9 cellular contexts compared by ENCODE assay signal in the genomic region with DNA sequence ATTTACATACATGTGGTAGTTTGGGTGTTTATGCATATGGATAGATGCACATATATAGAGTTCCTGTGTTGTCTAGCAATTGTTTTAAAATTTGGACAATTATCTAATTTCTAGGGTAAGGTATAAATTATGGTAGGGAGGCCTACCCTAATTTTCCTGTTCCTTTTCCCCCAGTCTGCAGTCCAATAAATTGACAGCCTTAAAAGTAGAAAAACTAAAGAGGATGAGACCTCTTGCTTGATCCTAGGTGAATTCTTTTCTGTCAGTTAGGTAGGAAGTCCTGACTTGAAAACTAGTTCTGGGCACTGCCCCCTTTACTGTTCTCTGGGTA. TPM values are rescaled to one million over a fixed set of nuclear protein-coding genes. Genes with fewer than 3 reads are reported as not detected.
DNase-seq lines count a peak whose midpoint lies in the region; ATAC-seq, FAIRE-seq and TF ChIP-seq lines count a peak whose summit lies in the region.
"Had no signal": no experiment of that assay in that cellular context is flagged by ENCODE, and none has a peak within 500 bp of the region (broad histone marks: within the 10 kb centered on the region; RNA-seq: fewer than 3 reads in every experiment).

No MANE protein-coding gene starts in this region.

- H3K4me3 ChIP-seq in A549 (no peak overlapping the region; the same call in 2 of the 3 replicates), HUES6 (ENCODE audit: low read depth, low read length) (peak overlapping the region; percentile 51)

- DNase-seq in A549 (ENCODE audit: low read depth in 1 of 2, low spot score in 1 of 2): no peak
- no peak for DNase-seq in caudate nucleus (lab: John Stamatoyannopoulos, UW)
- DNase-seq in nephron progenitor cell: no peak
- no peak for DNase-seq in RKO (ENCODE audit: low spot score)
- no peak for DNase-seq in middle frontal gyrus (ENCODE audit: extremely low spot score, low spot score)
- DNase-seq in NCI-H774 (lab: John Stamatoyannopoulos, UW): no peak
- DNase-seq: NCI-H187 treated with DMSO at 0.1 percent for 48 hours had no signal

- H3K27ac ChIP-seq in A549 (peak overlapping the region; percentile 64 to 98), HUES6 (ENCODE audit: low read depth, low read length) (no peak overlapping the region), caudate nucleus (ENCODE audit: low read depth, low read length) (peak overlapping the region; percentile 99)

- H3K4me2 ChIP-seq in A549: peak overlapping the region; percentile 93

- TF ChIP-seq POLR2A in A549 (IDR thresholded peaks at IDR 0.05; ENCODE audit: low read length): no peak

- H3K27me3 ChIP-seq in HUES6 (ENCODE audit: control insufficient read depth, insufficient read depth, low read length): peaks cover 8% of the 10 kb centered on the region; the same call in 1 of the 2 replicates

- peaks cover 53% of the 10 kb centered on the region for H3K4me1 Mint-ChIP-seq in nephron progenitor cell

- peaks cover 13% of the 10 kb centered on the region; the same call in 1 of the 2 replicates for H3K36me3 ChIP-seq in HUES6 (ENCODE audit: control insufficient read depth, insufficient read depth, low read length)

- no peak for TF ChIP-seq EP300 in A549 (IDR thresholded peaks at IDR 0.05)

- H3K27ac Mint-ChIP-seq in nephron progenitor cell: no peak overlapping the region

- POLR2A ChIA-PET in A549 (lab: Yijun Ruan, JAX): interaction anchor here (1.3 to 2.3 kb wide), 4 partner anchors 10 to 358 kb away, joined by 3 to 10 read pairs (median 7); a partner anchor contains a TSS

- H3K27me3 Mint-ChIP-seq in nephron progenitor cell (ENCODE audit: low read depth, poor library complexity): peaks cover 13% of the 10 kb centered on the region

- TF ChIP-seq RAD21 in A549 (conservative IDR thresholded peaks at IDR 0.05 in 1 of 2, IDR thresholded peaks at IDR 0.05 in 1 of 2): no peak

- ATAC-seq in A549 (no peak), GM19395 (IDR thresholded peaks at IDR 0.05; ENCODE audit: unreplicated experiment) (no peak)

- TF ChIP-seq CTCF in A549 (IDR thresholded peaks at IDR 0.05) (no peak), nephron progenitor cell (IDR thresholded peaks at IDR 0.05) (no peak)

- H3K9me3 ChIP-seq in A549 (no peaks in the 10 kb centered on the region), HUES6 (ENCODE audit: control insufficient read depth, insufficient read depth, low read depth, low read length) (no peaks in the 10 kb centered on the region)

- no peaks in the 10 kb centered on the region for H3K9me3 Mint-ChIP-seq in nephron progenitor cell

- no peak overlapping the region for H3K9ac ChIP-seq in HUES6 (ENCODE audit: low read length)

- peaks cover 10% of the 10 kb centered on the region for H3K36me3 Mint-ChIP-seq in nephron progenitor cell (ENCODE audit: low read depth)

- H3K4me1 ChIP-seq in A549: peaks cover 34% of the 10 kb centered on the region
- peaks cover 43% of the 10 kb centered on the region for H3K4me1 ChIP-seq in HUES6 (ENCODE audit: control insufficient read depth, insufficient read depth, low read length)

- H3K4me3 Mint-ChIP-seq in nephron progenitor cell: peak overlapping the region; percentile 77

- CTCF ChIA-PET in A549 (lab: Yijun Ruan, JAX): interaction anchor here (1.0 to 1.4 kb wide), 3 partner anchors 11 to 20 kb away, joined by 3 to 4 read pairs (median 3); no protein-coding TSS in a partner anchor

- no peak for FAIRE-seq in A549 (lab: Jason Lieb, UNC)

TF ChIP-seq in A549, 52 proteins besides CTCF, POLR2A, EP300 and RAD21:
- TF ChIP-seq ZFP36 (IDR thresholded peaks at IDR 0.05; ENCODE audit: borderline replicate concordance, partially characterized antibody) (no peak), CHD2 (IDR thresholded peaks at IDR 0.05; ENCODE audit: low read length, partially characterized antibody) (no peak), HOXB5 (CRISPR knock-in tag; IDR thresholded peaks at IDR 0.05) (no peak), KDM5A (IDR thresholded peaks at IDR 0.05) (no peak), RNF2 (IDR thresholded peaks at IDR 0.05; ENCODE audit: borderline replicate concordance, low read depth) (no peak), PHF8 (IDR thresholded peaks at IDR 0.05; ENCODE audit: borderline replicate concordance, low read depth) (no peak), CBX8 (IDR thresholded peaks at IDR 0.05) (no peak), MAFK (IDR thresholded peaks at IDR 0.05; ENCODE audit: partially characterized antibody) (no peak), ZSCAN20 (CRISPR knock-in tag; IDR thresholded peaks at IDR 0.05) (no peak), HOXB13 (CRISPR knock-in tag; IDR thresholded peaks at IDR 0.05; ENCODE audit: low read depth) (no peak), KDM1A (IDR thresholded peaks at IDR 0.05; ENCODE audit: low read depth) (no peak)
- TF ChIP-seq, protein P1, sequence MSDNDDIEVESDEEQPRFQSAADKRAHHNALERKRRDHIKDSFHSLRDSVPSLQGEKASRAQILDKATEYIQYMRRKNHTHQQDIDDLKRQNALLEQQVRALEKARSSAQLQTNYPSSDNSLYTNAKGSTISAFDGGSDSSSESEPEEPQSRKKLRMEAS (IDR thresholded peaks at IDR 0.05): no peak
- TF ChIP-seq, protein P2, sequence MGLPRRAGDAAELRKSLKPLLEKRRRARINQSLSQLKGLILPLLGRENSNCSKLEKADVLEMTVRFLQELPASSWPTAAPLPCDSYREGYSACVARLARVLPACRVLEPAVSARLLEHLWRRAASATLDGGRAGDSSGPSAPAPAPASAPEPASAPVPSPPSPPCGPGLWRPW (IDR thresholded peaks at IDR 0.05): no peak
- TF ChIP-seq, protein P3, sequence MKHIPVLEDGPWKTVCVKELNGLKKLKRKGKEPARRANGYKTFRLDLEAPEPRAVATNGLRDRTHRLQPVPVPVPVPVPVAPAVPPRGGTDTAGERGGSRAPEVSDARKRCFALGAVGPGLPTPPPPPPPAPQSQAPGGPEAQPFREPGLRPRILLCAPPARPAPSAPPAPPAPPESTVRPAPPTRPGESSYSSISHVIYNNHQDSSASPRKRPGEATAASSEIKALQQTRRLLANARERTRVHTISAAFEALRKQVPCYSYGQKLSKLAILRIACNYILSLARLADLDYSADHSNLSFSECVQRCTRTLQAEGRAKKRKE (CRISPR knock-in tag; IDR thresholded peaks at IDR 0.05; ENCODE audit: low read depth): no peak
- TF ChIP-seq, protein P4, sequence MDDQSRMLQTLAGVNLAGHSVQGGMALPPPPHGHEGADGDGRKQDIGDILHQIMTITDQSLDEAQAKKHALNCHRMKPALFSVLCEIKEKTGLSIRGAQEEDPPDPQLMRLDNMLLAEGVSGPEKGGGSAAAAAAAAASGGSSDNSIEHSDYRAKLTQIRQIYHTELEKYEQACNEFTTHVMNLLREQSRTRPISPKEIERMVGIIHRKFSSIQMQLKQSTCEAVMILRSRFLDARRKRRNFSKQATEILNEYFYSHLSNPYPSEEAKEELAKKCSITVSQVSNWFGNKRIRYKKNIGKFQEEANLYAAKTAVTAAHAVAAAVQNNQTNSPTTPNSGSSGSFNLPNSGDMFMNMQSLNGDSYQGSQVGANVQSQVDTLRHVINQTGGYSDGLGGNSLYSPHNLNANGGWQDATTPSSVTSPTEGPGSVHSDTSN (IDR thresholded peaks at IDR 0.05): no peak

RNA-seq across cellular contexts. Expression of a gene that starts 2.1 kb away (rescaled TPM):
- polyA plus RNA-seq in A549 (2011; rRNA removed): 20.4 and 26.8 TPM in 2 replicates
- polyA plus RNA-seq in A549 (2012; cell fraction: cytosol; rRNA removed): 8.1 and 9.7 TPM in 2 replicates
- 7.2 and 7.8 TPM in 2 replicates for polyA plus RNA-seq in A549 (2012; cell fraction: nucleus; rRNA removed)
- polyA plus RNA-seq in A549 (2017; fragmentation: RNase III; extraction: RNeasy Plus Mini Kit Qiagen cat#74134 plus additional on column Dnase treatment): 18.0 to 20.5 TPM (median 20.3 TPM) in 3 replicates
- 7.8 and 11.8 TPM in 2 replicates for polyA minus RNA-seq in A549 (2011; rRNA and poly(A)+ RNA removed)

RNA-seq across cellular contexts. Expression of a gene that starts 19.1 kb away (rescaled TPM):
- polyA plus RNA-seq in A549 (2011; rRNA removed) (2.6 and 2.7 TPM in 2 replicates), A549 (2017; fragmentation: RNase III; extraction: RNeasy Plus Mini Kit Qiagen cat#74134 plus additional on column Dnase treatment) (1.8 to 2.6 TPM (median 1.9 TPM) in 3 replicates)
- polyA plus RNA-seq in A549 (2012; cell fraction: cytosol; rRNA removed): 1.5 and 2.2 TPM in 2 replicates
- 2.6 and 2.8 TPM in 2 replicates for polyA plus RNA-seq in A549 (2012; cell fraction: nucleus; rRNA removed)
- polyA minus RNA-seq in A549 (2011; rRNA and poly(A)+ RNA removed): 2.3 and 3.7 TPM in 2 replicates
